ENCODE assay signal across 1 cellular context in genomic region chr2:128622916-128623620, GRCh38.
TF ChIP-seq lines count a peak whose summit lies in the region.

No MANE protein-coding gene starts in this region.

TF ChIP-seq in H1, 55 proteins besides CTCF, POLR2A, EP300 and RAD21:
- TF ChIP-seq KDM5A (IDR thresholded peaks at IDR 0.05; ENCODE audit: low read length): no peak
- no peak for TF ChIP-seq CHD2 (IDR thresholded peaks at IDR 0.05; ENCODE audit: low read length)
- no peak for TF ChIP-seq ATF3 (IDR thresholded peaks at IDR 0.05; ENCODE audit: insufficient read depth, low read depth, low read length)
- TF ChIP-seq TAF7 (optimal IDR thresholded peaks at IDR 0.05; ENCODE audit: borderline replicate concordance, low read depth, low read length): no peak
- TF ChIP-seq POLR2AphosphoS5 (IDR thresholded peaks at IDR 0.05; ENCODE audit: low read depth, low read length): no peak
- TF ChIP-seq BRCA1 (IDR thresholded peaks at IDR 0.05; ENCODE audit: low read depth, low read length): no peak
- no peak for TF ChIP-seq NANOG (IDR thresholded peaks at IDR 0.05; ENCODE audit: insufficient read depth, low read depth, low read length, poor library complexity, severe bottlenecking)
- TF ChIP-seq CBX5 (IDR thresholded peaks at IDR 0.05; ENCODE audit: low read depth, low read length): no peak
- TF ChIP-seq SP2 (IDR thresholded peaks at IDR 0.05; ENCODE audit: low read length): no peak
- TF ChIP-seq SIX5 (IDR thresholded peaks at IDR 0.05; ENCODE audit: low read depth, low read length): no peak
- no peak for TF ChIP-seq GTF2F1 (IDR thresholded peaks at IDR 0.05; ENCODE audit: borderline replicate concordance, low read depth, low read length)
- no peak for TF ChIP-seq PHF8 (conservative IDR thresholded peaks at IDR 0.05; ENCODE audit: low read depth, low read length)
- TF ChIP-seq GABPA (IDR thresholded peaks at IDR 0.05; ENCODE audit: borderline replicate concordance, insufficient read depth, low read length): no peak
- TF ChIP-seq SUZ12 (IDR thresholded peaks at IDR 0.05; ENCODE audit: low read length): no peak
- TF ChIP-seq CBX8 (IDR thresholded peaks at IDR 0.05; ENCODE audit: borderline replicate concordance, low read depth, low read length): no peak
- no peak for TF ChIP-seq BACH1 (IDR thresholded peaks at IDR 0.05; ENCODE audit: low read length)
- no peak for TF ChIP-seq RNF2 (IDR thresholded peaks at IDR 0.05; ENCODE audit: borderline replicate concordance, low read depth, low read length, missing control alignments, poor library complexity, severe bottlenecking)
TF ChIP-seq in H1: peak in this region for 0.
